Comparison of ENCODE assay signal across 25 cellular contexts in genomic region chr6:162026843-162027242, GRCh38.
"Had no signal": no experiment of that assay in that cellular context is flagged by ENCODE, and none has a peak within 500 bp of the region (broad histone marks: within the 10 kb centered on the region; RNA-seq: fewer than 3 reads in every experiment).

No MANE protein-coding gene starts in this region.

- ATAC-seq: activated CD8-positive, alpha-beta memory T cell treated with anti-CD3 and anti-CD28 coated beads, Interleukin-2, amount 10 ng/mL, durations not matched to agents 7 days and 5 days; activated naive CD4-positive, alpha-beta T cell treated with anti-CD3 and anti-CD28 coated beads, Interleukin-2, amount 50 U/mL, for 72 hours; activated naive CD8-positive, alpha-beta T cell treated with anti-CD3 and anti-CD28 coated beads, Interleukin-2, amount 50 U/mL, for 24 hours; T-helper 17 cell; WTC11 had no signal

- H3K27ac Mint-ChIP-seq: activated CD8-positive, alpha-beta memory T cell treated with anti-CD3 and anti-CD28 coated beads, Interleukin-2, amount 10 ng/mL, durations not matched to agents 7 days and 5 days; activated naive CD4-positive, alpha-beta T cell treated with anti-CD3 and anti-CD28 coated beads, Interleukin-2, amount 50 U/mL, for 72 hours; activated naive CD8-positive, alpha-beta T cell treated with anti-CD3 and anti-CD28 coated beads, Interleukin-2, amount 50 U/mL, for 24 hours; activated T-cell treated with anti-CD3 and anti-CD28 coated beads, Interleukin-2, amount 50 U/mL, for 24 hours; activated T-helper 1 cell treated with anti-CD3 and anti-CD28 coated beads, Interleukin-12 subunit alpha, Interleukin-12 subunit beta, Interleukin-2, Interleukin-4 antibody, amounts not matched to agents 30 ng/mL and 10 ng/mL and 1 ng/mL, durations not matched to agents 14 hours and 24 hours and 36 hours; T-helper 17 cell; WTC11 had no signal

- H3K36me3 Mint-ChIP-seq: activated CD8-positive, alpha-beta memory T cell treated with anti-CD3 and anti-CD28 coated beads, Interleukin-2, amount 10 ng/mL, durations not matched to agents 7 days and 5 days; WTC11 had no signal

- H3K4me3 Mint-ChIP-seq: activated CD8-positive, alpha-beta memory T cell treated with anti-CD3 and anti-CD28 coated beads, Interleukin-2, amount 10 ng/mL, durations not matched to agents 7 days and 5 days; activated naive CD8-positive, alpha-beta T cell treated with anti-CD3 and anti-CD28 coated beads, Interleukin-2, amount 50 U/mL, for 24 hours; activated T-cell treated with anti-CD3 and anti-CD28 coated beads, Interleukin-2, amount 50 U/mL, for 24 hours; activated T-helper 1 cell treated with anti-CD3 and anti-CD28 coated beads, Interleukin-12 subunit alpha, Interleukin-12 subunit beta, Interleukin-2, Interleukin-4 antibody, amounts not matched to agents 30 ng/mL and 10 ng/mL and 1 ng/mL, durations not matched to agents 14 hours and 24 hours and 36 hours; T-helper 17 cell; WTC11 had no signal

- H3K4me1 ChIP-seq: ascending aorta, Peyer's patch had no signal

- H3K9me3 Mint-ChIP-seq: WTC11 had no signal

- H3K36me3 ChIP-seq: ascending aorta, brain microvascular endothelial cell, cardiac muscle cell, Peyer's patch had no signal

- H3K27me3 Mint-ChIP-seq: activated CD8-positive, alpha-beta memory T cell treated with anti-CD3 and anti-CD28 coated beads, Interleukin-2, amount 10 ng/mL, durations not matched to agents 7 days and 5 days; activated naive CD8-positive, alpha-beta T cell treated with anti-CD3 and anti-CD28 coated beads, Interleukin-2, amount 50 U/mL, for 24 hours; activated T-cell treated with anti-CD3 and anti-CD28 coated beads, Interleukin-2, amount 50 U/mL, for 24 hours; T-helper 17 cell had no signal

- H3K9me3 ChIP-seq: ascending aorta, Peyer's patch had no signal

- DNase-seq: activated CD4-positive, alpha-beta T cell treated with anti-CD3 and anti-CD28 coated beads for 48 hours; activated CD4-positive, alpha-beta T cell treated with anti-CD3 and anti-CD28 coated beads, Interleukin-2, amount 50 U/mL, for 48 hours; activated CD4-positive, CD25-positive, alpha-beta regulatory T cell treated with anti-CD3 and anti-CD28 coated beads, Interleukin-2, amount 50 U/mL, for 72 hours; activated CD8-positive, alpha-beta memory T cell treated with anti-CD3 and anti-CD28 coated beads, Interleukin-2, amount 10 ng/mL, durations not matched to agents 7 days and 5 days; activated effector memory CD4-positive, alpha-beta T cell treated with Interleukin-2 at 50 U/mL for 16 hours; activated naive CD4-positive, alpha-beta T cell treated with Interleukin-2 at 50 U/mL for 16 hours; activated naive CD8-positive, alpha-beta T cell treated with anti-CD3 and anti-CD28 coated beads, Interleukin-2, amount 50 U/mL, for 24 hours; activated T-cell treated with anti-CD3 and anti-CD28 coated beads, Interleukin-2, amount 50 U/mL, for 24 hours; amniotic stem cell; brain microvascular endothelial cell; MM.1S; NCI-H1105; NCI-H1436; NCI-H1694 treated with DMSO at 0.1 percent for 48 hours; NCI-H2081; NCI-H524; Peyer's patch; SHP77 treated with DMSO at 0.1 percent for 48 hours; T-helper 17 cell; T-helper 9 cell had no signal

- H3K27me3 ChIP-seq: ascending aorta, brain microvascular endothelial cell, cardiac muscle cell, Peyer's patch had no signal

- H3K27ac ChIP-seq: ascending aorta, brain microvascular endothelial cell, cardiac muscle cell, Peyer's patch had no signal

- H3K4me3 ChIP-seq: ascending aorta, cardiac muscle cell, Peyer's patch had no signal

- H3K4me1 Mint-ChIP-seq: T-helper 17 cell, WTC11 had no signal
